ENCODE assay signal across 15 cellular contexts in genomic region chr15:92343869-92344643, GRCh38. TPM values are rescaled to one million over a fixed set of nuclear protein-coding genes. Genes with fewer than 3 reads are reported as not detected.
A peak's percentile ranks its signal among the peaks of the same experiment; 100 is the strongest.
DNase-seq lines count a peak whose midpoint lies in the region; ATAC-seq and TF ChIP-seq lines count a peak whose summit lies in the region.
"Had no signal": no experiment of that assay in that cellular context is flagged by ENCODE, and none has a peak within 500 bp of the region (broad histone marks: within the 10 kb centered on the region; RNA-seq: fewer than 3 reads in every experiment).

No MANE protein-coding gene starts in this region.

- H3K9me3 ChIP-seq in right atrium auricular region (peaks cover 0 to 3% of the 10 kb centered on the region in 2 donors), right cardiac atrium (ENCODE audit: control insufficient read depth, low read length) (no peaks in the 10 kb centered on the region), PC-9 (ENCODE audit: insufficient read depth, low read depth) (no peaks in the 10 kb centered on the region)
- H3K9me3 ChIP-seq: testis had no signal

- peak; percentile 76 for ATAC-seq in Right ventricle myocardium inferior
- peak; percentile 68 to 73 for ATAC-seq in right cardiac atrium
- ATAC-seq: activated naive CD8-positive, alpha-beta T cell treated with anti-CD3 and anti-CD28 coated beads, Interleukin-2, amount 50 U/mL, for 24 hours; effector memory CD8-positive, alpha-beta T cell had no signal

- no TSS peak for BruUV-seq in PC-9 (replicated peaks; lab: Mats Ljungman, UMichigan)

- no peaks in the 10 kb centered on the region for H3K9me2 ChIP-seq in PC-9 (ENCODE audit: insufficient read depth)

- H2AFZ ChIP-seq in PC-9: no peak overlapping the region

- H3K36me3 ChIP-seq in right atrium auricular region (no peaks in the 10 kb centered on the region), PC-9 (ENCODE audit: low read depth) (no peaks in the 10 kb centered on the region)

- H4K20me1 ChIP-seq in PC-9 (ENCODE audit: insufficient read depth): no peaks in the 10 kb centered on the region

- intact Hi-C loops in Right ventricle myocardium inferior (cut with DNase I) (no loop called here), right cardiac atrium (cut with DNase I) (no loop called here), PC-9 (cut with micrococcal nuclease; ENCODE audit: unreplicated experiment) (no loop called here)

- 22% methylated on average over 18 of the region's 18 CpGs for WGBS in right cardiac atrium

- DNase-seq in Right ventricle myocardium inferior (ENCODE audit: missing footprints): peak; percentile 73
- no peak for DNase-seq in right atrium auricular region (ENCODE audit: low spot score)
- DNase-seq in NCI-H82 treated with DMSO at 0.1 percent for 48 hours (lab: John Stamatoyannopoulos, UW; ENCODE audit: unreplicated experiment): peak; percentile 81
- DNase-seq in right cardiac atrium: peak; percentile 37 to 82 (median 78)
- DNase-seq in stimulated activated CD4-positive, alpha-beta T cell treated with anti-CD3 and anti-CD28 coated beads, Interleukin-1b, Interleukin-23, amount 100 ng/mL, for 48 hours: no peak
- no peak for DNase-seq in NCI-H146 (lab: John Stamatoyannopoulos, UW)
- no peak for DNase-seq in T-helper 1 cell
- no peak for DNase-seq in PC-9
- DNase-seq: activated naive CD8-positive, alpha-beta T cell treated with anti-CD3 and anti-CD28 coated beads, Interleukin-2, amount 50 U/mL, for 24 hours; Calu3; effector memory CD8-positive, alpha-beta T cell; glutamatergic neuron; MV-4-11; testis had no signal

- H3K4me3 ChIP-seq in right atrium auricular region (no peak overlapping the region), right cardiac atrium (ENCODE audit: low read length) (no peak overlapping the region), PC-9 (no peak overlapping the region)
- H3K4me3 ChIP-seq: testis had no signal

- no peaks in the 10 kb centered on the region for H3F3A ChIP-seq in PC-9 (ENCODE audit: insufficient read depth, low read depth)

- H3K4me1 ChIP-seq in right atrium auricular region (no peaks in the 10 kb centered on the region), right cardiac atrium (ENCODE audit: control insufficient read depth, insufficient read depth, low read length) (no peaks in the 10 kb centered on the region), PC-9 (replicated peaks; ENCODE audit: insufficient read depth) (no peaks in the 10 kb centered on the region)
- H3K4me1 ChIP-seq: testis had no signal

- CTCF ChIA-PET in PC-9 (lab: Charles Lee): no interaction called here

- TF ChIP-seq CTCF in right atrium auricular region (IDR thresholded peaks at IDR 0.05): no peak
- no peak for TF ChIP-seq CTCF in PC-9 (conservative IDR thresholded peaks at IDR 0.05)

- no peaks in the 10 kb centered on the region for H3K79me2 ChIP-seq in PC-9 (ENCODE audit: low read depth)

- H3K27me3 ChIP-seq in right atrium auricular region (no peaks in the 10 kb centered on the region), right cardiac atrium (ENCODE audit: control insufficient read depth, insufficient read depth) (no peaks in the 10 kb centered on the region), PC-9 (ENCODE audit: insufficient read depth, low read depth) (peaks cover 62% of the 10 kb centered on the region)
- H3K27me3 ChIP-seq: testis had no signal

- H3K4me2 ChIP-seq in PC-9: no peak overlapping the region

- H3K27ac ChIP-seq in right atrium auricular region (no peak overlapping the region), right cardiac atrium (ENCODE audit: low read length) (no peak overlapping the region), PC-9 (no peak overlapping the region)
- H3K27ac ChIP-seq: testis had no signal

- POLR2A ChIA-PET in PC-9 (lab: Charles Lee; ENCODE audit: unreplicated experiment): no interaction called here

RNA-seq across cellular contexts. Expression of gene ST8SIA2, which starts 49.6 kb away (rescaled TPM):
- total RNA-seq in Right ventricle myocardium inferior: 3.1 TPM
- under 1 TPM; 0.35 to 0.37 TPM for total RNA-seq in right atrium auricular region
- total RNA-seq in right cardiac atrium: under 1 TPM in 3 of 4 donors, not detected in 1; 0.03 to 0.57 (median 0.06) TPM
- polyA plus RNA-seq in right cardiac atrium: 0.23 TPM
- not detected in 2 replicates for total RNA-seq in PC-9 (2021)
- total RNA-seq: A172, Calu3 had no signal

Comparison
In these comparisons a context has a peak if more than half of its experiments do, and no peak if none do; other contexts are left out.
1. DNase-seq: peak in Right ventricle myocardium inferior (single experiment), NCI-H82 treated with DMSO at 0.1 percent for 48 hours (single experiment) and right cardiac atrium (3 of 3); none in right atrium auricular region (single experiment), stimulated activated CD4-positive, alpha-beta T cell treated with anti-CD3 and anti-CD28 coated beads, Interleukin-1b, Interleukin-23, amount 100 ng/mL, for 48 hours (single experiment), NCI-H146 (single experiment), T-helper 1 cell (0 of 5) and PC-9 (0 of 2).